Comparison of ENCODE assay signal across 1 cellular context in genomic region chr5:108730617-108731340, GRCh38.
A peak's percentile ranks its signal among the peaks of the same experiment; 100 is the strongest.
TF ChIP-seq lines count a peak whose summit lies in the region.

No MANE protein-coding gene starts in this region.

TF ChIP-seq in K562, 482 proteins besides CTCF, POLR2A, EP300 and RAD21 (continued from another document):
- TF ChIP-seq TSHZ1 (CRISPR knock-in tag; IDR thresholded peaks at IDR 0.05) (no peak), NFE2 (IDR thresholded peaks at IDR 0.05; ENCODE audit: low read depth) (peak; percentile 27; the same call in 1 of the 2 replicates), SMARCC2 (IDR thresholded peaks at IDR 0.05; ENCODE audit: low read depth) (no peak), CEBPG (CRISPR knock-in tag; IDR thresholded peaks at IDR 0.05) (no peak), CEBPG (tag; conservative IDR thresholded peaks at IDR 0.05 in 1 of 2, IDR thresholded peaks at IDR 0.05 in 1 of 2) (peak; percentile 71 to 91), MAFG (tag; conservative IDR thresholded peaks at IDR 0.05) (peak; percentile 22; the same call in 1 of the 2 replicates)
